ENCODE assay signal across 11 cellular contexts in genomic region chr1:85525591-85525991, GRCh38. TPM values are rescaled to one million over a fixed set of nuclear protein-coding genes. Genes with fewer than 3 reads are reported as not detected.
DNase-seq lines count a peak whose midpoint lies in the region; ATAC-seq and TF ChIP-seq lines count a peak whose summit lies in the region.
"Not testable (repeated sequence)": the region's sequence is repeated elsewhere in the genome, so short reads cannot be mapped to it uniquely, and the experiment has no call there.
"Had no signal": no experiment of that assay in that cellular context is flagged by ENCODE, and none has a peak within 500 bp of the region (broad histone marks: within the 10 kb centered on the region; RNA-seq: fewer than 3 reads in every experiment).

No MANE protein-coding gene starts in this region.

- CTCF ChIA-PET in BJ (lab: Yijun Ruan, JAX); PC-3 (lab: Charles Lee): not testable (repeated sequence)

- TF ChIP-seq CTCF in BJ (IDR thresholded peaks at IDR 0.05; ENCODE audit: insufficient read depth, low read depth, low read length); PC-3 (conservative IDR thresholded peaks at IDR 0.05; ENCODE audit: low read depth, low read length); fibroblast of pulmonary artery (IDR thresholded peaks at IDR 0.05; ENCODE audit: low read length, missing control alignments); gastrocnemius medialis (IDR thresholded peaks at IDR 0.05 in 4 of 5, conservative IDR thresholded peaks at IDR 0.05 in 1 of 5); uterus (IDR thresholded peaks at IDR 0.05): not testable (repeated sequence)

- ATAC-seq in PC-3, result peak; percentile 7
- peak; percentile 72 for ATAC-seq in left ventricle myocardium superior
- ATAC-seq in gastrocnemius medialis, result peak; percentile 79 to 90

- H3K9ac ChIP-seq in PC-3 (ENCODE audit: low read length), result not testable (repeated sequence)

- H3K4me2 ChIP-seq in PC-3 (ENCODE audit: low read length), result peak overlapping the region; percentile 8; the same call in 1 of the 2 replicates

- H3K9me2 ChIP-seq in PC-3 (replicated peaks; ENCODE audit: low read length), result not testable (repeated sequence)

- not testable (repeated sequence) for H3K36me3 ChIP-seq in BJ (ENCODE audit: control insufficient read depth, insufficient read depth, low read length); PC-3 (ENCODE audit: low read depth, low read length); gastrocnemius medialis; uterus

- not testable (repeated sequence) for H2AFZ ChIP-seq in PC-3 (ENCODE audit: low read length)

- POLR2A ChIA-PET in BJ (lab: Charles Lee), result interaction anchor here (0.6 kb wide), 1 partner anchor 376 kb away, joined by 3 read pairs; no protein-coding TSS in a partner anchor
- POLR2A ChIA-PET in PC-3 (lab: Charles Lee; ENCODE audit: unreplicated experiment), result not testable (repeated sequence)

- H3K4me3 ChIP-seq in BJ (ENCODE audit: low read depth, low read length); PC-3 (ENCODE audit: low read length); fibroblast of pulmonary artery (replicated peaks; ENCODE audit: low read depth, low read length); gastrocnemius medialis; uterus: not testable (repeated sequence)

- not testable (repeated sequence) for H4K20me1 ChIP-seq in PC-3 (ENCODE audit: low read length)

- H3K4me1 ChIP-seq in PC-3 (ENCODE audit: insufficient read depth, low read length), result peaks cover 30% of the 10 kb centered on the region
- H3K4me1 ChIP-seq in gastrocnemius medialis, result peaks cover 7 to 10% of the 10 kb centered on the region in 2 donors
- H3K4me1 ChIP-seq in uterus, result not testable (repeated sequence)

- H3K9me3 ChIP-seq in PC-3 (ENCODE audit: low read length); gastrocnemius medialis; uterus: not testable (repeated sequence)

- peak; percentile 46 for DNase-seq in BJ (ENCODE audit: low read depth)
- not testable (repeated sequence) for DNase-seq in PC-3, left ventricle myocardium superior, gastrocnemius medialis, uterus
- DNase-seq in astrocyte of the hippocampus (ENCODE audit: low read depth, low spot score), result peak; percentile 28
- DNase-seq in fibroblast of pulmonary artery (ENCODE audit: low read depth), result peak; percentile 72
- peak; percentile 70 for DNase-seq in myocyte (ENCODE audit: low read depth)

- H3F3A ChIP-seq in PC-3 (ENCODE audit: low read length, unreplicated experiment), result not testable (repeated sequence)

- not testable (repeated sequence) for H3K79me2 ChIP-seq in PC-3 (ENCODE audit: low read length)

- in situ Hi-C loops in gastrocnemius medialis (cut with MboI; ENCODE audit: low sequenced_read_pairs in 4 of 4), result not testable (repeated sequence)

- TF ChIP-seq POLR2A in gastrocnemius medialis (IDR thresholded peaks at IDR 0.05); uterus (IDR thresholded peaks at IDR 0.05): not testable (repeated sequence)

- intact Hi-C loops in PC-3 (cut with micrococcal nuclease); left ventricle myocardium superior (cut with micrococcal nuclease); gastrocnemius medialis (cut with DNase I; ENCODE audit: low total_unique reads); uterus (cut with DNase I; ENCODE audit: low total_unique reads): not testable (repeated sequence)

- not testable (repeated sequence) for H3K27me3 ChIP-seq in BJ (ENCODE audit: control insufficient read depth, insufficient read depth, low read length); PC-3 (ENCODE audit: low read length); gastrocnemius medialis; uterus

- peak overlapping the region; percentile 47 for H3K27ac ChIP-seq in PC-3 (ENCODE audit: low read length)
- H3K27ac ChIP-seq in gastrocnemius medialis, result peak overlapping the region; percentile 73 to 83 (median 76)
- peak overlapping the region; percentile 80 to 91 for H3K27ac ChIP-seq in uterus

- BruUV-seq in PC-3 (replicated peaks; lab: Mats Ljungman, UMichigan), result not testable (repeated sequence)

RNA-seq across cellular contexts. Expression of gene CCN1, which starts 55.0 kb away (rescaled TPM):
- 273 and 284 TPM in 2 replicates for polyA plus RNA-seq in BJ (2011; rRNA removed)
- polyA minus RNA-seq in BJ (2011; rRNA and poly(A)+ RNA removed), result 148 and 193 TPM in 2 replicates
- total RNA-seq in PC-3 (2014; rRNA removed) (85.4 and 123 TPM in 2 replicates), left ventricle myocardium superior (32.6 TPM), myocyte (11.9 and 12.5 TPM in 2 replicates), gastrocnemius medialis (10 to 100 TPM in 3 of 4 donors, 1 to 10 TPM in 1; 5.6 to 64.3 (median 25.0) TPM), uterus (100 to 1,000 TPM in 2 of 4 donors, 10 to 100 TPM in 2; 28.2 to 324 (median 134) TPM)
- polyA plus RNA-seq in myocyte (2012), result 296 TPM
- total RNA-seq: activated naive CD8-positive, alpha-beta T cell treated with anti-CD3 and anti-CD28 coated beads, Interleukin-2, amount 10 ng/mL, durations not matched to agents 7 days and 5 days had no signal
- polyA plus RNA-seq: IgD-negative memory B cell, immature natural killer cell had no signal

Comparison
In these comparisons a context has a peak if more than half of its experiments do, and no peak if none do; other contexts are left out.
1. ATAC-seq: peak in every context shown above with its lines; median percentile 84 in gastrocnemius medialis; 72 in left ventricle myocardium superior; 7 in PC-3.